8 cellular contexts compared by ENCODE assay signal in the genomic region with DNA sequence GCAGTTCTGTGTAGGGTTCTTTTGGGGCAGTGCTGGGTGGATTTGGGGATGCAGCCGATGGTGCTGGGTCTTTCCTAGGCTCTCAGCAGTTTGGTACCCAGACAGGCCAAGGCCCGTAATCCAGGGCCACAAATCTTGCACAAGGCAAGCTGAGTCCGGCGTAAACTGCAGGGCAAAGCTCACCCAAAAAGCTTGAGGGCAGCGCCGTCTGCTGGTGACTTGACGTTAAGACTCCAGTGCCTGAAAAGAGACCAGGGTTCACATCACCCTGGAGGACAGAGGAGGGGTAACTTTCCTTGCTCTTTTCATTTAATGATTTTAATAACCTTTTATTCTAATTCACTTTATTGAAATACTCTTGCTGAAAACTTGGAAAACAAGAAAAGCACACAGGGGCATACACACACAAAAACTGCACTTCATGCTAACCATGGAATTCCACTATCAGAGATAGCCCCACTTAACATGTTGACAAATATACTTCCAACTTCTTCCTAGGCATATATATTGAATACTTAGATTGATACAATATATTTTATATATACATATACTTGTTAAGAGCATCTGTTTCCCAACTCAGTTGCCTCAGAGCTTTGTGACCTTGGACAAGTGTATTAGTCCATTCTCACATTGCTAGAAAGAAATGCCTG. TPM values are rescaled to one million over a fixed set of nuclear protein-coding genes. Genes with fewer than 3 reads are reported as not detected.
DNase-seq lines count a peak whose midpoint lies in the region; ATAC-seq and TF ChIP-seq lines count a peak whose summit lies in the region.

No MANE protein-coding gene starts in this region.

- H3K9me3 Mint-ChIP-seq in neural crest cell, result no peaks in the 10 kb centered on the region
- H3K9me3 Mint-ChIP-seq in stimulated activated naive CD8-positive, alpha-beta T cell treated with anti-CD3 and anti-CD28 coated beads, Interleukin-15, amount 100 ng/mL, for 72 hours, result no peaks in the 10 kb centered on the region

- no peaks in the 10 kb centered on the region for H3K27me3 Mint-ChIP-seq in neural crest cell (ENCODE audit: low read depth)
- peaks cover 8% of the 10 kb centered on the region for H3K27me3 Mint-ChIP-seq in stimulated activated naive CD8-positive, alpha-beta T cell treated with anti-CD3 and anti-CD28 coated beads, Interleukin-15, amount 100 ng/mL, for 72 hours

- peak; percentile 93 for ATAC-seq in stimulated activated naive CD8-positive, alpha-beta T cell treated with anti-CD3 and anti-CD28 coated beads, Interleukin-15, amount 100 ng/mL, for 72 hours
- ATAC-seq in HG02571 (IDR thresholded peaks at IDR 0.05; ENCODE audit: unreplicated experiment), result no peak

- no peaks in the 10 kb centered on the region for H3K36me3 Mint-ChIP-seq in neural crest cell (ENCODE audit: low read depth)

- peak overlapping the region; percentile 90 for H3K27ac Mint-ChIP-seq in neural crest cell (ENCODE audit: unreplicated experiment)
- H3K27ac Mint-ChIP-seq in stimulated activated naive CD8-positive, alpha-beta T cell treated with anti-CD3 and anti-CD28 coated beads, Interleukin-15, amount 100 ng/mL, for 72 hours, result peak overlapping the region in 1 of 2 donors; percentile 67

- TF ChIP-seq CTCF in GM12874 (IDR thresholded peaks at IDR 0.05; ENCODE audit: insufficient read depth, low read depth, low read length) (peak; percentile 98), LNCaP clone FGC (IDR thresholded peaks at IDR 0.05; ENCODE audit: control insufficient read depth, extremely low read depth, insufficient read depth) (peak; percentile 97), fibroblast of pulmonary artery (IDR thresholded peaks at IDR 0.05; ENCODE audit: low read length, missing control alignments) (no peak), neural crest cell (conservative IDR thresholded peaks at IDR 0.05) (peak; percentile 99)

- H3K4me1 Mint-ChIP-seq in neural crest cell, result no peaks in the 10 kb centered on the region
- H3K4me1 Mint-ChIP-seq in stimulated activated naive CD8-positive, alpha-beta T cell treated with anti-CD3 and anti-CD28 coated beads, Interleukin-15, amount 100 ng/mL, for 72 hours, result peaks cover 4% of the 10 kb centered on the region

- H3K4me3 Mint-ChIP-seq in neural crest cell, result no peak overlapping the region
- H3K4me3 Mint-ChIP-seq in stimulated activated naive CD8-positive, alpha-beta T cell treated with anti-CD3 and anti-CD28 coated beads, Interleukin-15, amount 100 ng/mL, for 72 hours, result no peak overlapping the region

- DNase-seq in LNCaP clone FGC (ENCODE audit: low read depth) (peak; percentile 26), RKO (ENCODE audit: low spot score) (peak; percentile 73), activated T-helper 1 cell treated with Interleukin-2 at 50 U/mL for 16 hours (ENCODE audit: low read depth) (peak; percentile 41), fibroblast of pulmonary artery (ENCODE audit: low read depth) (peak; percentile 84), neural crest cell (ENCODE audit: low read depth, low spot score) (peak; percentile 87)
- peak; percentile 73 to 78 for DNase-seq in stimulated activated naive CD8-positive, alpha-beta T cell treated with anti-CD3 and anti-CD28 coated beads, Interleukin-15, amount 100 ng/mL, for 72 hours

- H3K4me3 ChIP-seq in LNCaP clone FGC (ENCODE audit: low read depth, low read length), result no peak overlapping the region
- H3K4me3 ChIP-seq in fibroblast of pulmonary artery (replicated peaks; ENCODE audit: low read depth, low read length), result no peak overlapping the region

RNA-seq across cellular contexts. Expression of a gene that starts 38.9 kb away (rescaled TPM):
- total RNA-seq in neural crest cell, result 0.72 and 0.84 TPM in 2 replicates

RNA-seq across cellular contexts. Expression of a gene that starts 59.5 kb away (rescaled TPM):
- total RNA-seq in neural crest cell, result 29.9 and 32.4 TPM in 2 replicates

Comparison
In these comparisons a context has a peak if more than half of its experiments do, and no peak if none do; other contexts are left out.
1. DNase-seq: peak in every context shown above with its lines; median percentile 87 in neural crest cell; 84 in fibroblast of pulmonary artery; 76 in stimulated activated naive CD8-positive, alpha-beta T cell treated with anti-CD3 and anti-CD28 coated beads, Interleukin-15, amount 100 ng/mL, for 72 hours; 73 in RKO; 41 in activated T-helper 1 cell treated with Interleukin-2 at 50 U/mL for 16 hours; 26 in LNCaP clone FGC.